ENCODE assay signal across 8 cellular contexts in genomic region chrX:153927936-153928760, GRCh38. TPM values are rescaled to one million over a fixed set of nuclear protein-coding genes. Genes with fewer than 3 reads are reported as not detected.
DNase-seq lines count a peak whose midpoint lies in the region; ATAC-seq and TF ChIP-seq lines count a peak whose summit lies in the region.

No MANE protein-coding gene starts in this region.

- H3K4me3 ChIP-seq in GM12864 (ENCODE audit: low read depth, low read length) (peak overlapping the region; percentile 85), osteoblast (ENCODE audit: insufficient read depth, low read length) (peak overlapping the region; percentile 76), thoracic aorta (peak overlapping the region; percentile 85)

- H3K36me3 ChIP-seq in osteoblast (ENCODE audit: insufficient read depth, low read length) (peaks cover 22% of the 10 kb centered on the region), thoracic aorta (peaks cover 6% of the 10 kb centered on the region)

- H3K4me3 Mint-ChIP-seq in activated naive CD8-positive, alpha-beta T cell treated with anti-CD3 and anti-CD28 coated beads for 36 hours = peak overlapping the region; percentile 87
- H3K4me3 Mint-ChIP-seq in glutamatergic neuron (ENCODE audit: unreplicated experiment) = peak overlapping the region; percentile 82

- peaks cover 29% of the 10 kb centered on the region for H3K36me3 Mint-ChIP-seq in activated naive CD8-positive, alpha-beta T cell treated with anti-CD3 and anti-CD28 coated beads for 36 hours
- no peaks in the 10 kb centered on the region for H3K36me3 Mint-ChIP-seq in glutamatergic neuron (ENCODE audit: unreplicated experiment)

- TF ChIP-seq CTCF in GM12864 (IDR thresholded peaks at IDR 0.05; ENCODE audit: low read depth, low read length, missing control alignments) (no peak), glutamatergic neuron (IDR thresholded peaks at IDR 0.05; ENCODE audit: partially characterized antibody, unreplicated experiment) (no peak), osteoblast (IDR thresholded peaks at IDR 0.05; ENCODE audit: extremely low read depth, low read depth, low read length) (peak; percentile 16), thoracic aorta (IDR thresholded peaks at IDR 0.05) (no peak)

- H3K27ac Mint-ChIP-seq in activated naive CD8-positive, alpha-beta T cell treated with anti-CD3 and anti-CD28 coated beads for 36 hours = peak overlapping the region; percentile 97
- peak overlapping the region; percentile 94 for H3K27ac Mint-ChIP-seq in glutamatergic neuron (ENCODE audit: unreplicated experiment)

- H4K20me1 ChIP-seq in osteoblast (ENCODE audit: insufficient read depth, low read length) = peaks cover 35% of the 10 kb centered on the region

- DNase-seq in GM12864 (ENCODE audit: low read depth) = peak; percentile 92
- peak; percentile 99 for DNase-seq in NCI-H1105 (lab: John Stamatoyannopoulos, UW)
- peak; percentile 74 for DNase-seq in SKM-1 (lab: John Stamatoyannopoulos, UW; ENCODE audit: unreplicated experiment)
- DNase-seq in activated naive CD8-positive, alpha-beta T cell treated with anti-CD3 and anti-CD28 coated beads for 36 hours = peak; percentile 95
- peak; percentile 91 for DNase-seq in glutamatergic neuron
- peak; percentile 100 for DNase-seq in osteoblast (ENCODE audit: insufficient read length, low spot score, missing footprints)
- DNase-seq in thoracic aorta (ENCODE audit: low spot score) = peak; percentile 76

- H2AFZ ChIP-seq in osteoblast (ENCODE audit: low read length) = peak overlapping the region; percentile 61

- H3K9me3 ChIP-seq in osteoblast (ENCODE audit: low read depth, low read length) = no peaks in the 10 kb centered on the region
- H3K9me3 ChIP-seq in thoracic aorta = no peaks in the 10 kb centered on the region

- H3K79me2 ChIP-seq in osteoblast (ENCODE audit: insufficient read depth, low read length) = peaks cover 23% of the 10 kb centered on the region

- H3K27me3 Mint-ChIP-seq in activated naive CD8-positive, alpha-beta T cell treated with anti-CD3 and anti-CD28 coated beads for 36 hours = no peaks in the 10 kb centered on the region
- peaks cover 3% of the 10 kb centered on the region for H3K27me3 Mint-ChIP-seq in glutamatergic neuron (ENCODE audit: unreplicated experiment)

- H3K4me1 ChIP-seq in osteoblast (ENCODE audit: insufficient read depth, low read length) (peaks cover 2% of the 10 kb centered on the region), thoracic aorta (ENCODE audit: control insufficient read depth in 1 of 2, low read depth in 2 of 2) (peaks cover 0 to 10% of the 10 kb centered on the region in 2 donors)

- H3K9me3 Mint-ChIP-seq in activated naive CD8-positive, alpha-beta T cell treated with anti-CD3 and anti-CD28 coated beads for 36 hours = no peaks in the 10 kb centered on the region
- peaks cover 3% of the 10 kb centered on the region for H3K9me3 Mint-ChIP-seq in glutamatergic neuron (ENCODE audit: unreplicated experiment)

- peak; percentile 72 for ATAC-seq in HG02642 (IDR thresholded peaks at IDR 0.05; ENCODE audit: poor library complexity, unreplicated experiment)
- ATAC-seq in thoracic aorta (ENCODE audit: insufficient number of reproducible peaks, low FRiP score, low read depth) = peak; percentile 78

- peaks cover 6% of the 10 kb centered on the region for H3K27me3 ChIP-seq in osteoblast (ENCODE audit: insufficient read depth, low read length)
- H3K27me3 ChIP-seq in thoracic aorta (replicated peaks; ENCODE audit: insufficient read depth) = no peaks in the 10 kb centered on the region

- peaks cover 20% of the 10 kb centered on the region for H3K4me1 Mint-ChIP-seq in activated naive CD8-positive, alpha-beta T cell treated with anti-CD3 and anti-CD28 coated beads for 36 hours
- peaks cover 2% of the 10 kb centered on the region for H3K4me1 Mint-ChIP-seq in glutamatergic neuron (ENCODE audit: low read depth, unreplicated experiment)

- H3K27ac ChIP-seq in osteoblast (ENCODE audit: low read depth, low read length) (peak overlapping the region; percentile 78), thoracic aorta (peak overlapping the region; percentile 92 to 96)

- peak overlapping the region; percentile 71 for H3K4me2 ChIP-seq in osteoblast (ENCODE audit: insufficient read depth, low read length)

RNA-seq across cellular contexts. Expression of gene ARHGAP4, which starts 2.1 kb away (rescaled TPM):
- total RNA-seq in activated naive CD8-positive, alpha-beta T cell treated with anti-CD3 and anti-CD28 coated beads for 36 hours = 100 to 1,000 TPM; 112 to 123 TPM
- total RNA-seq in glutamatergic neuron (ENCODE audit: unreplicated experiment) = 33.5 TPM
- total RNA-seq in osteoblast = 0.88 and 1.4 TPM in 2 replicates
- 10 to 100 TPM; 31.7 to 92.1 TPM for total RNA-seq in thoracic aorta

RNA-seq across cellular contexts. Expression of gene NAA10, which starts 6.7 kb away (rescaled TPM):
- 100 to 1,000 TPM; 150 to 153 TPM for total RNA-seq in activated naive CD8-positive, alpha-beta T cell treated with anti-CD3 and anti-CD28 coated beads for 36 hours
- total RNA-seq in glutamatergic neuron (ENCODE audit: unreplicated experiment) (129 TPM), osteoblast (43.4 and 46.3 TPM in 2 replicates), thoracic aorta (10 to 100 TPM; 60.1 to 66.4 TPM)

RNA-seq across cellular contexts. Expression of gene RENBP, which starts 16.3 kb away (rescaled TPM):
- total RNA-seq in activated naive CD8-positive, alpha-beta T cell treated with anti-CD3 and anti-CD28 coated beads for 36 hours = 10 to 100 TPM; 15.2 to 15.7 TPM
- total RNA-seq in glutamatergic neuron (ENCODE audit: unreplicated experiment) (16.1 TPM), osteoblast (6.5 TPM in 2 replicates), thoracic aorta (10 to 100 TPM; 11.2 to 21.4 TPM)

RNA-seq across cellular contexts. Expression of gene AVPR2, which starts 23.7 kb away (rescaled TPM):
- total RNA-seq in activated naive CD8-positive, alpha-beta T cell treated with anti-CD3 and anti-CD28 coated beads for 36 hours = not detected
- total RNA-seq in glutamatergic neuron (ENCODE audit: unreplicated experiment) = not detected
- total RNA-seq in osteoblast = not detected in 2 replicates
- total RNA-seq in thoracic aorta = not detected

RNA-seq across cellular contexts. Expression of gene L1CAM, which starts 42.2 kb away (rescaled TPM):
- total RNA-seq in activated naive CD8-positive, alpha-beta T cell treated with anti-CD3 and anti-CD28 coated beads for 36 hours = under 1 TPM; 0.16 to 0.29 TPM
- total RNA-seq in glutamatergic neuron (ENCODE audit: unreplicated experiment) = 925 TPM
- total RNA-seq in osteoblast = under 0.01 TPM in 2 replicates
- total RNA-seq in thoracic aorta = 10 to 100 TPM in 1 of 2 donors, 1 to 10 TPM in 1; 1.1 to 18.3 TPM

Comparison
In these comparisons a context has a peak if more than half of its experiments do, and no peak if none do; other contexts are left out.
1. Peak in every context shown above with its lines: DNase-seq, ATAC-seq, H3K4me3 ChIP-seq and H3K27ac ChIP-seq.
2. RNA of gene ARHGAP4, which starts 2.1 kb away (total RNA-seq): 112 to 123 TPM in activated naive CD8-positive, alpha-beta T cell treated with anti-CD3 and anti-CD28 coated beads for 36 hours, 31.7 to 92.1 TPM in thoracic aorta and 33.5 TPM in glutamatergic neuron (single experiment); 0.88 to 1.4 TPM in osteoblast; every median in the first group is over 10 times any median in the second.